ENCODE assay signal across 8 cellular contexts in genomic region chr17:72466199-72466598, GRCh38.
A peak's percentile ranks its signal among the peaks of the same experiment; 100 is the strongest.
DNase-seq lines count a peak whose midpoint lies in the region; ATAC-seq and TF ChIP-seq lines count a peak whose summit lies in the region.

No MANE protein-coding gene starts in this region.

- no peaks in the 10 kb centered on the region for H3K36me3 ChIP-seq in Panc1 (ENCODE audit: control insufficient read depth, insufficient read depth, low read length)

- no peaks in the 10 kb centered on the region for H3K9me3 ChIP-seq in Panc1 (ENCODE audit: control insufficient read depth, insufficient read depth, low read depth, low read length)

- H3K27ac ChIP-seq in Panc1 (ENCODE audit: low read length), result peak overlapping the region; percentile 98
- no peak overlapping the region for H3K27ac ChIP-seq in coronary artery

- BruUV-seq in Panc1 (replicated peaks; lab: Mats Ljungman, UMichigan), result no TSS peak

- DNase-seq in GM13976 (ENCODE audit: low spot score) (peak; percentile 68), Panc1 (ENCODE audit: low read depth, low spot score) (no peak), left colon (peak in 1 of 2 donors; percentile 73), coronary artery (ENCODE audit: low spot score) (no peak), NCI-H2029 treated with DMSO at 0.1 percent for 48 hours (lab: John Stamatoyannopoulos, UW) (no peak), COLO668 (lab: John Stamatoyannopoulos, UW; ENCODE audit: unreplicated experiment) (no peak), OCI-M2 (lab: John Stamatoyannopoulos, UW; ENCODE audit: unreplicated experiment) (no peak)

- H3K4me3 ChIP-seq in Panc1 (ENCODE audit: low read depth in 2 of 2, low read length in 2 of 2), result peak overlapping the region; percentile 19 to 56
- no peak overlapping the region for H3K4me3 ChIP-seq in coronary artery

- POLR2A ChIA-PET in Panc1 (lab: Charles Lee), result interaction anchor here (0.6 kb wide), 1 partner anchor 1759 kb away, joined by 3 read pairs; no protein-coding TSS in a partner anchor

- intact Hi-C loops in Panc1 (cut with micrococcal nuclease; ENCODE audit: unreplicated experiment), result loop anchor here (10.0 kb wide), 1 partner anchor 341 kb away; the partner anchor contains the start of gene SOX9
- intact Hi-C loops in left colon (cut with DNase I, micrococcal nuclease), result no loop called here

- no peaks in the 10 kb centered on the region for H3K27me3 ChIP-seq in Panc1 (ENCODE audit: control insufficient read depth, insufficient read depth, low read length)

- ATAC-seq in HG02610 (IDR thresholded peaks at IDR 0.05; ENCODE audit: unreplicated experiment) (peak; percentile 66), Panc1 (peak; percentile 67), left colon (peak; percentile 67)

- peaks cover 98% of the 10 kb centered on the region for H3K4me1 ChIP-seq in Panc1 (ENCODE audit: control insufficient read depth, insufficient read depth, low read length)

- CTCF ChIA-PET in Panc1 (lab: Charles Lee), result interaction anchor here (0.8 kb wide), 1 partner anchor 74 kb away, joined by 4 read pairs; no protein-coding TSS in a partner anchor

- TF ChIP-seq CTCF in GM13976 (IDR thresholded peaks at IDR 0.05; ENCODE audit: borderline replicate concordance, control extremely low read depth, extremely low read depth, insufficient read depth, missing control alignments), result no peak
- no peak for TF ChIP-seq CTCF in Panc1 (IDR thresholded peaks at IDR 0.05)
- TF ChIP-seq CTCF in coronary artery (IDR thresholded peaks at IDR 0.05), result no peak

- in situ Hi-C loops in GM13976 (cut with MboI; ENCODE audit: low sequenced_read_pairs, unreplicated experiment), result no loop called here
- in situ Hi-C loops in Panc1 (cut with HindIII; ENCODE audit: low pct_unique_long_range_greater_than_20kb, low sequenced_read_pairs), result no loop called here
